ENCODE assay signal across 21 cellular contexts in the genomic region with DNA sequence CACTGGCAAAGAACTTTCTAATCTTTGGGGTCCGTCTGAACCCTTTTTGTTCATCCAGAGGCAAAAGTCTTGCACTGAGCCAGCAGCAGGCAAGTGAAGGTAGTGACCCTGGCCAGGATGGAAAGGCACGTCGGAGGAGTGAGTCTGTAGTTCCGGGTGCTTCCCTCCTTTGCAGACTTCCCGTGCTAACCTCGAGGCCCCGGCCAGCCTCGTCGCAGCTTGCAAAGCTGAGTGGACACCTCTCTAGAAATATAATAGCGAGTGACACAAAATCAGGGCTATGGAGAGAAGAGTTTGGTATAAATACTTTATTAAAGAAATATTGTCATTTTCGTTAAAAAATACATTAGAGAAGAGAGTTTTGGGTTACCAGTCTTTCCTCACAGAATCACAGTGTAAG. TPM values are rescaled to one million over a fixed set of nuclear protein-coding genes. Genes with fewer than 3 reads are reported as not detected.
"Had no signal": no experiment of that assay in that cellular context is flagged by ENCODE, and none has a peak within 500 bp of the region (broad histone marks: within the 10 kb centered on the region; RNA-seq: fewer than 3 reads in every experiment).

No MANE protein-coding gene starts in this region.

- H3K27ac Mint-ChIP-seq: natural killer cell treated with Interleukin-12 subunit alpha and Interleukin-12 subunit beta and Interleukin-15 and Interleukin-18, amount 100 ng/mL, for 72 hours had no signal

- ATAC-seq: gastrocnemius medialis; natural killer cell treated with Interleukin-12 subunit alpha and Interleukin-12 subunit beta and Interleukin-15 and Interleukin-18, amount 100 ng/mL, for 72 hours; psoas muscle; sciatic nerve had no signal

- H3K27me3 Mint-ChIP-seq: natural killer cell treated with Interleukin-12 subunit alpha and Interleukin-12 subunit beta and Interleukin-15 and Interleukin-18, amount 100 ng/mL, for 72 hours had no signal

- DNase-seq: effector memory CD4-positive, alpha-beta T cell; gastrocnemius medialis; immature natural killer cell; left ventricle myocardium inferior; mesenchymal stem cell; midbrain; occipital lobe; psoas muscle; retina; stimulated activated CD4-positive, alpha-beta T cell treated with anti-CD3 and anti-CD28 coated beads, Interleukin-2, amount 100 ng/mL, for 24 hours; stimulated activated CD4-positive, alpha-beta T cell treated with anti-CD3 and anti-CD28 coated beads, Interleukin-4, amount 100 ng/mL, for 4 hours; stimulated activated naive CD4-positive, alpha-beta T cell; stomach; substantia nigra; transverse colon had no signal

- H3K4me3 Mint-ChIP-seq: immature natural killer cell; natural killer cell treated with Interleukin-12 subunit alpha and Interleukin-12 subunit beta and Interleukin-15 and Interleukin-18, amount 100 ng/mL, for 72 hours had no signal

- H3K9me3 Mint-ChIP-seq: immature natural killer cell; natural killer cell treated with Interleukin-12 subunit alpha and Interleukin-12 subunit beta and Interleukin-15 and Interleukin-18, amount 100 ng/mL, for 72 hours had no signal

- H3K27ac ChIP-seq: epithelial cell of prostate, esophagus muscularis mucosa, gastrocnemius medialis, left ventricle myocardium inferior, parathyroid adenoma, psoas muscle, stomach, thoracic aorta, transverse colon had no signal

RNA-seq across cellular contexts. Expression of a gene that starts 41.2 kb away (rescaled TPM):
- total RNA-seq: natural killer cell treated with Interleukin-12 subunit alpha and Interleukin-12 subunit beta and Interleukin-15 and Interleukin-18, amount 100 ng/mL, for 72 hours had no signal
